ENCODE assay signal across 8 cellular contexts in the genomic region with DNA sequence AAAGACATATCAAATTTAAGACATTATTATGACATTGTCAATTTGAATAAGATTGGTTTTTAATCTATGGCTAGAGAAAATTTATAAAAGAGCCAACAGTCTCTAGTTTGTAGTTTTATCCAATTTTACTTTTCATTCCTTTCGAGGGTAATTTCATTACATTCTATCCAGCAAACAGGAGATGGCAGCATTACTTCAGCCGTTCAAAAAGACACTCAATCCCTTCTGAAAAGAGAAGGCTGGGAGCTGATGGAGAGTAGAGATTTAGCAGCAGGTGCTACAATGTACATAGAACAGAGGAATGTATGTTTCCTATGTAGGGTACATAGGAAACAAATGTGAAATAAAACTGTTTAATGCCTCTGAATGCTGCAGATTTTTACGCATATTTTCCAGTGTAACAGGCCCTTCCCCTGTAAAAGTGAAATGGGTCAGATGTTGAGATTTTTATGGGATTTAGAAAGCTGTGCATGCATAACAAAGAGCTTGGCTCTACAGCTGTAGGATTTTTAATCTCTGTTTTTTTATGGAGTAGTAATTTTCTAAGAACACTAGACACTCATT. TPM values are rescaled to one million over a fixed set of nuclear protein-coding genes. Genes with fewer than 3 reads are reported as not detected.
A peak's percentile ranks its signal among the peaks of the same experiment; 100 is the strongest.
DNase-seq lines count a peak whose midpoint lies in the region; ATAC-seq lines count a peak whose summit lies in the region.

No MANE protein-coding gene starts in this region.

- DNase-seq in DMS153 treated with DMSO at 0.1 percent for 48 hours (lab: John Stamatoyannopoulos, UW; ENCODE audit: unreplicated experiment) (peak; percentile 78), Kasumi-1 (lab: John Stamatoyannopoulos, UW) (peak; percentile 46 to 80), SK-N-DZ (ENCODE audit: low spot score) (peak; percentile 75), iPS-NIHi11 (ENCODE audit: low spot score) (peak; percentile 29)
- no peak for DNase-seq in activated CD4-positive, alpha-beta T cell treated with anti-CD3 and anti-CD28 coated beads, Interleukin-2, amount 50 U/mL, for 4 hours
- no peak for DNase-seq in stimulated activated naive CD8-positive, alpha-beta T cell treated with anti-CD3 and anti-CD28 coated beads, Interleukin-15, Interleukin-2, amounts not matched to agents 100 U/mL and 50 U/mL, for 24 hours

- ATAC-seq in GM21576 (IDR thresholded peaks at IDR 0.05; ENCODE audit: unreplicated experiment), result no peak
- no peak for ATAC-seq in GM21723 (IDR thresholded peaks at IDR 0.05; ENCODE audit: unreplicated experiment)
- ATAC-seq in stimulated activated naive CD8-positive, alpha-beta T cell treated with anti-CD3 and anti-CD28 coated beads, Interleukin-15, Interleukin-2, amounts not matched to agents 100 U/mL and 50 U/mL, for 24 hours, result no peak

RNA-seq across cellular contexts. Expression of gene RPS12, which starts 15.9 kb away (rescaled TPM):
- 2,344 and 2,749 TPM in 2 replicates for polyA plus RNA-seq in SK-N-DZ (2014; cell fraction: cytosol; rRNA removed)
- 1,228 and 2,174 TPM in 2 replicates for polyA plus RNA-seq in SK-N-DZ (2014; cell fraction: nucleus; rRNA removed)

RNA-seq across cellular contexts. Expression of gene SLC18B1, which starts 31.9 kb away (rescaled TPM):
- polyA plus RNA-seq in SK-N-DZ (2014; cell fraction: cytosol; rRNA removed), result 0.12 TPM in 1 of 2 replicates, not detected in the other
- polyA plus RNA-seq in SK-N-DZ (2014; cell fraction: nucleus; rRNA removed), result not detected in 2 replicates

Comparison
In these comparisons a context has a peak if more than half of its experiments do, and no peak if none do; other contexts are left out.
1. DNase-seq: peak in DMS153 treated with DMSO at 0.1 percent for 48 hours (single experiment), Kasumi-1 (2 of 2), SK-N-DZ (single experiment) and iPS-NIHi11 (single experiment); none in activated CD4-positive, alpha-beta T cell treated with anti-CD3 and anti-CD28 coated beads, Interleukin-2, amount 50 U/mL, for 4 hours (0 of 2) and stimulated activated naive CD8-positive, alpha-beta T cell treated with anti-CD3 and anti-CD28 coated beads, Interleukin-15, Interleukin-2, amounts not matched to agents 100 U/mL and 50 U/mL, for 24 hours (single experiment).